In the genomic region with DNA sequence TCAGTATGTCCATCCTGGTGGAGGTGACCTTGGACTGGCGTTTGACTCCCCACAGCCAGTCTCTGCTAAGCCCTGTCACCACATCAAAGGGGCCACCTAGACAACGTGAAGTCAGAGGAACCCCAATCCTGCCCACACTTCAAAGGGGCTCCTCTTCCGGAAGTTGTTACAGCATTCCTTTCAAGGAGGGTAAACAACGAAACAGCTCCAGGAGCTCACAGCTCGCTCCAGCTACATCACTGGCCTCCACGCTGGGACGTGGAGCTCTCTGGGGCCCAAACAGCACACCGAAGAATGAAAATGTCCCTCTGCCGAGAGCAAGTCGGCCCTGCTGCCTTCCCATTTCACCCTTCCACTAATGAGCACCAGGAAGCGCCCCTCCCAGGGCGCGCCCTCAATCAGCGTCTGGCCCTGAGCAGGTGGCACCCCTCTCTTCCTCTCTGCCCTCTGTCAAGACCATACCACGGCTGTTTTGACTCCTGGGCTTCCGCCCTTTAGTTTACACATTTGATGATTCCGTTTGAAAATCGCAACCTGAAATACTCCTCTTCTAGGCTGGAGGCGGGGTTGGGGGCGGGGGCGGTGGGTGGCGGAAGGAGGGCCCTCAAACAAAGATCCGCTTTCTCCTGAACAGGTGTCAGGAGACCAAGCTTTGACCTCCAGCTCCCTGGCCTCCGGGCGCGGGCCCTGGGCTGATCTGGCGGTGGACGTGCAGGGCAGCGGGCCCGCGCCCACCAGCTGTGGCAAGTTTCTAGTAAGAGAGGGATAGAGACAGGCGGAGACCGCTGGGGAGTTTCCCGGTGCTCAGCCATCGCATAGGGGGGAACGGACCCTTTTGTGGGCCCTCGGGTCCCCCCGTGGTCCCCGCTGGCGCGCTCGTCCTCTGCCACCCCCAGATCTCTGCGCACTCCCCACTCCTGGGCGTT, we compare ENCODE assay signal across 8 cellular contexts. TPM values are rescaled to one million over a fixed set of nuclear protein-coding genes. Genes with fewer than 3 reads are reported as not detected.
A peak's percentile ranks its signal among the peaks of the same experiment; 100 is the strongest.
DNase-seq lines count a peak whose midpoint lies in the region; ATAC-seq and TF ChIP-seq lines count a peak whose summit lies in the region.

No MANE protein-coding gene starts in this region.

- DNase-seq in BE2C, result peak; percentile 14
- DNase-seq in HFF-Myc (ENCODE audit: extremely low read depth, low read depth), result no peak
- DNase-seq in activated CD8-positive, alpha-beta T cell treated with anti-CD3 and anti-CD28 coated beads for 36 hours, result peak; percentile 82
- DNase-seq in epithelial cell of prostate (ENCODE audit: low read depth, low spot score), result no peak
- no peak for DNase-seq in upper lobe of right lung

- H3K27ac ChIP-seq in epithelial cell of prostate (peak overlapping the region; percentile 57), neutrophil (peak overlapping the region; percentile 98), upper lobe of right lung (peak overlapping the region; percentile 34)

- H3K9me3 Mint-ChIP-seq in activated CD8-positive, alpha-beta T cell treated with anti-CD3 and anti-CD28 coated beads for 36 hours, result no peaks in the 10 kb centered on the region

- no peaks in the 10 kb centered on the region for H3K27me3 Mint-ChIP-seq in activated CD8-positive, alpha-beta T cell treated with anti-CD3 and anti-CD28 coated beads for 36 hours

- no peaks in the 10 kb centered on the region for H3K27me3 ChIP-seq in BE2C
- H3K27me3 ChIP-seq in neutrophil, result peaks cover 17% of the 10 kb centered on the region
- no peaks in the 10 kb centered on the region for H3K27me3 ChIP-seq in upper lobe of right lung

- H3K4me3 ChIP-seq in BE2C (ENCODE audit: low read depth, low read length), result no peak overlapping the region
- H3K4me3 ChIP-seq in HFF-Myc (replicated peaks; ENCODE audit: low read depth, low read length), result 0 out of 2 replicates have a peak overlapping the region, but pooled peaks have one; percentile 11
- peak overlapping the region; percentile 87 to 98 for H3K4me3 ChIP-seq in neutrophil (ENCODE audit: low read depth in 1 of 2, low read length in 1 of 2)
- peak overlapping the region; percentile 58 for H3K4me3 ChIP-seq in upper lobe of right lung

- POLR2A ChIA-PET in activated CD8-positive, alpha-beta T cell treated with anti-CD3 and anti-CD28 coated beads for 36 hours (lab: Charles Lee), result interaction anchor here (0.8 to 4.1 kb wide), 7 partner anchors 9 to 248 kb away, joined by 3 to 48 read pairs (median 6); partner anchors contain the start of gene KDM7A

- H3K36me3 Mint-ChIP-seq in activated CD8-positive, alpha-beta T cell treated with anti-CD3 and anti-CD28 coated beads for 36 hours (ENCODE audit: low read depth), result peaks cover 7% of the 10 kb centered on the region

- H3K36me3 ChIP-seq in BE2C (no peaks in the 10 kb centered on the region), neutrophil (no peaks in the 10 kb centered on the region), upper lobe of right lung (no peaks in the 10 kb centered on the region)

- intact Hi-C loops in activated CD8-positive, alpha-beta T cell treated with anti-CD3 and anti-CD28 coated beads for 36 hours (cut with micrococcal nuclease), result loop anchor here (2.0 kb wide), 1 partner anchor 55 kb away; no protein-coding TSS in a partner anchor
- intact Hi-C loops in upper lobe of right lung (cut with DNase I), result no loop called here

- peak overlapping the region; percentile 98 for H3K27ac Mint-ChIP-seq in activated CD8-positive, alpha-beta T cell treated with anti-CD3 and anti-CD28 coated beads for 36 hours

- H3K4me1 ChIP-seq in BE2C, result no peaks in the 10 kb centered on the region
- H3K4me1 ChIP-seq in neutrophil (ENCODE audit: control insufficient read depth in 1 of 2, insufficient read depth in 1 of 2, low read depth in 1 of 2, low read length in 1 of 2), result peaks cover 33 to 40% of the 10 kb centered on the region in 2 experiments
- H3K4me1 ChIP-seq in upper lobe of right lung, result peaks cover 10% of the 10 kb centered on the region

- H3K4me3 Mint-ChIP-seq in activated CD8-positive, alpha-beta T cell treated with anti-CD3 and anti-CD28 coated beads for 36 hours, result peak overlapping the region; percentile 83

- peak; percentile 58 for ATAC-seq in activated CD8-positive, alpha-beta T cell treated with anti-CD3 and anti-CD28 coated beads for 36 hours
- ATAC-seq in upper lobe of right lung (peak; percentile 33), HG03095 (IDR thresholded peaks at IDR 0.05; ENCODE audit: unreplicated experiment) (no peak), GM18498 (IDR thresholded peaks at IDR 0.05; ENCODE audit: unreplicated experiment) (no peak)

- CTCF ChIA-PET in activated CD8-positive, alpha-beta T cell treated with anti-CD3 and anti-CD28 coated beads for 36 hours (lab: Charles Lee), result interaction anchor here (1.2 to 2.8 kb wide), 4 partner anchors 53 to 246 kb away, joined by 3 to 10 read pairs (median 5); partner anchors contain the start of gene KDM7A

- TF ChIP-seq CTCF in BE2C (IDR thresholded peaks at IDR 0.05; ENCODE audit: low read depth, low read length) (no peak), HFF-Myc (IDR thresholded peaks at IDR 0.05; ENCODE audit: low read depth, low read length, missing control alignments) (no peak), neutrophil (IDR thresholded peaks at IDR 0.05) (no peak), upper lobe of right lung (IDR thresholded peaks at IDR 0.05) (no peak)
- TF ChIP-seq CTCF in activated CD8-positive, alpha-beta T cell treated with anti-CD3 and anti-CD28 coated beads for 36 hours (IDR thresholded peaks at IDR 0.05), result no peak

- peaks cover 39% of the 10 kb centered on the region for H3K4me1 Mint-ChIP-seq in activated CD8-positive, alpha-beta T cell treated with anti-CD3 and anti-CD28 coated beads for 36 hours (ENCODE audit: low read depth)

- no peaks in the 10 kb centered on the region for H3K9me3 ChIP-seq in BE2C
- H3K9me3 ChIP-seq in neutrophil, result no peaks in the 10 kb centered on the region
- H3K9me3 ChIP-seq in upper lobe of right lung, result no peaks in the 10 kb centered on the region

RNA-seq across cellular contexts. Expression of gene KDM7A, which starts 53.1 kb away (rescaled TPM):
- 10.9 TPM for polyA plus RNA-seq in BE2C (2012; ENCODE audit: insufficient read depth, insufficient read length, low read depth)
- 10 to 100 TPM; 21.1 to 22.9 TPM for total RNA-seq in activated CD8-positive, alpha-beta T cell treated with anti-CD3 and anti-CD28 coated beads for 36 hours
- 16.7 TPM for total RNA-seq in upper lobe of right lung

Comparison
In these comparisons a context has a peak if more than half of its experiments do, and no peak if none do; other contexts are left out.
1. DNase-seq: peak in BE2C (single experiment) and activated CD8-positive, alpha-beta T cell treated with anti-CD3 and anti-CD28 coated beads for 36 hours (single experiment); none in HFF-Myc (single experiment), epithelial cell of prostate (single experiment) and upper lobe of right lung (single experiment).
2. ATAC-seq: peak in activated CD8-positive, alpha-beta T cell treated with anti-CD3 and anti-CD28 coated beads for 36 hours (single experiment) and upper lobe of right lung (single experiment); none in HG03095 (single experiment) and GM18498 (single experiment).
3. H3K27ac ChIP-seq: peak in every context shown above with its lines; median percentile 98 in neutrophil; 57 in epithelial cell of prostate; 34 in upper lobe of right lung.